ENCODE assay signal across 9 cellular contexts in genomic region chr4:83013931-83014330, GRCh38. TPM values are rescaled to one million over a fixed set of nuclear protein-coding genes. Genes with fewer than 3 reads are reported as not detected.
DNase-seq lines count a peak whose midpoint lies in the region; ATAC-seq, FAIRE-seq and TF ChIP-seq lines count a peak whose summit lies in the region.
"Had no signal": no experiment of that assay in that cellular context is flagged by ENCODE, and none has a peak within 500 bp of the region (broad histone marks: within the 10 kb centered on the region; RNA-seq: fewer than 3 reads in every experiment).

No MANE protein-coding gene starts in this region.

- H3K9me3 ChIP-seq in HUES64 (ENCODE audit: insufficient read depth, low read depth, low read length) (no peaks in the 10 kb centered on the region), astrocyte (ENCODE audit: insufficient read depth, low read depth, low read length) (no peaks in the 10 kb centered on the region)

- H3K27me3 ChIP-seq in HUES64 (ENCODE audit: insufficient read depth, low read length) = peaks cover 15% of the 10 kb centered on the region
- no peaks in the 10 kb centered on the region for H3K27me3 ChIP-seq in astrocyte (ENCODE audit: insufficient read depth, low read length)

- H3K9ac ChIP-seq in HUES64 (ENCODE audit: low read depth, low read length) = no peak overlapping the region
- H3K9ac ChIP-seq in astrocyte (ENCODE audit: low read length) = no peak overlapping the region

- peaks cover 23% of the 10 kb centered on the region for H3K79me2 ChIP-seq in astrocyte (ENCODE audit: insufficient read depth, low read length)

- DNase-seq in astrocyte (ENCODE audit: low read depth) (no peak), natural killer cell (no peak), NCI-H524 treated with DMSO at 0.1 percent for 48 hours (lab: John Stamatoyannopoulos, UW) (no peak), NCI-H2029 (lab: John Stamatoyannopoulos, UW) (no peak), glomerular visceral epithelial cell (ENCODE audit: extremely low spot score) (no peak), sciatic nerve (ENCODE audit: low spot score) (no peak)

- H4K20me1 ChIP-seq in astrocyte (ENCODE audit: insufficient read depth, low read length) = no peaks in the 10 kb centered on the region

- H3K4me3 Mint-ChIP-seq in astrocyte (ENCODE audit: unreplicated experiment) (peak overlapping the region; percentile 88), natural killer cell (peak overlapping the region; percentile 94)

- H3K27me3 Mint-ChIP-seq in astrocyte (ENCODE audit: low read depth, unreplicated experiment) (no peaks in the 10 kb centered on the region), natural killer cell (ENCODE audit: low read depth in 2 of 2) (no peaks in the 10 kb centered on the region)

- no peak for FAIRE-seq in astrocyte (lab: Jason Lieb, UNC)
- FAIRE-seq: TTC549 had no signal

- H3K9me3 Mint-ChIP-seq in astrocyte (ENCODE audit: unreplicated experiment) (no peaks in the 10 kb centered on the region), natural killer cell (no peaks in the 10 kb centered on the region)

- H3K4me3 ChIP-seq in HUES64 (ENCODE audit: low read length) = peak overlapping the region; percentile 99; the same call in 1 of the 2 replicates
- peak overlapping the region; percentile 88 for H3K4me3 ChIP-seq in astrocyte (ENCODE audit: insufficient read depth, low read depth, low read length)

- TF ChIP-seq CTCF in C4-2B (conservative IDR thresholded peaks at IDR 0.05) (no peak), astrocyte (IDR thresholded peaks at IDR 0.05; ENCODE audit: insufficient read depth, low read depth, low read length) (no peak), natural killer cell (IDR thresholded peaks at IDR 0.05) (no peak)

- H3K36me3 ChIP-seq in HUES64 (ENCODE audit: insufficient read depth, low read length) (no peaks in the 10 kb centered on the region), astrocyte (ENCODE audit: insufficient read depth, low read length) (no peaks in the 10 kb centered on the region)

- H3K36me3 Mint-ChIP-seq in astrocyte (ENCODE audit: low read depth, unreplicated experiment) (no peaks in the 10 kb centered on the region), natural killer cell (no peaks in the 10 kb centered on the region)

- H3K27ac Mint-ChIP-seq in astrocyte (ENCODE audit: unreplicated experiment) (no peak overlapping the region), natural killer cell (peak overlapping the region; percentile 98 to 100)

- H3K4me1 Mint-ChIP-seq in astrocyte (ENCODE audit: low read depth, unreplicated experiment) (peaks cover 13% of the 10 kb centered on the region), natural killer cell (peaks cover 43 to 48% of the 10 kb centered on the region in 2 donors)

- peak overlapping the region; percentile 14; the same call in 1 of the 2 replicates for H3K27ac ChIP-seq in C4-2B
- H3K27ac ChIP-seq in HUES64 (ENCODE audit: low read depth, low read length) = no peak overlapping the region
- H3K27ac ChIP-seq in astrocyte (ENCODE audit: low read depth, low read length) = no peak overlapping the region

- H2AFZ ChIP-seq in astrocyte (ENCODE audit: low read depth, low read length) = peak overlapping the region; percentile 97

- no peak for ATAC-seq in natural killer cell
- ATAC-seq in sciatic nerve = no peak

- intact Hi-C loops in natural killer cell (cut with micrococcal nuclease) (loop anchor here (1.0 to 5.0 kb wide), 8 partner anchors 20 to 639 kb away; partner anchors contain the start of genes HELQ, MRPS18C, PLAC8 and SCD5), sciatic nerve (cut with DNase I) (no loop called here)

- H3K4me1 ChIP-seq in HUES64 (ENCODE audit: insufficient read depth, low read length) = peaks cover 24% of the 10 kb centered on the region
- H3K4me1 ChIP-seq in astrocyte (ENCODE audit: insufficient read depth, low read length) = peaks cover 12% of the 10 kb centered on the region

- H3K4me2 ChIP-seq in astrocyte (ENCODE audit: low read length) = peak overlapping the region; percentile 96

RNA-seq across cellular contexts. Expression of gene LIN54, which starts 3.3 kb away (rescaled TPM):
- polyA plus RNA-seq in HUES64 (2013, experiment 1 of 2) = 8.5 TPM
- 9.6 TPM for polyA plus RNA-seq in HUES64 (2013, experiment 2 of 2)
- 9.6 and 11.1 TPM in 2 replicates for total RNA-seq in astrocyte
- total RNA-seq in natural killer cell = 10 to 100 TPM; 16.6 to 20.1 (median 19.3) TPM
- 12.1 TPM for total RNA-seq in sciatic nerve

RNA-seq across cellular contexts. Expression of gene COPS4, which starts 21.1 kb away (rescaled TPM):
- polyA plus RNA-seq in HUES64 (2013, experiment 1 of 2) = 49.7 TPM
- polyA plus RNA-seq in HUES64 (2013, experiment 2 of 2) = 48.4 TPM
- total RNA-seq in astrocyte = 35.2 and 39.3 TPM in 2 replicates
- 10 to 100 TPM; 35.8 to 39.8 (median 36.1) TPM for total RNA-seq in natural killer cell
- total RNA-seq in sciatic nerve = 28.5 TPM
